1 cellular context compared by ENCODE assay signal in the genomic region with DNA sequence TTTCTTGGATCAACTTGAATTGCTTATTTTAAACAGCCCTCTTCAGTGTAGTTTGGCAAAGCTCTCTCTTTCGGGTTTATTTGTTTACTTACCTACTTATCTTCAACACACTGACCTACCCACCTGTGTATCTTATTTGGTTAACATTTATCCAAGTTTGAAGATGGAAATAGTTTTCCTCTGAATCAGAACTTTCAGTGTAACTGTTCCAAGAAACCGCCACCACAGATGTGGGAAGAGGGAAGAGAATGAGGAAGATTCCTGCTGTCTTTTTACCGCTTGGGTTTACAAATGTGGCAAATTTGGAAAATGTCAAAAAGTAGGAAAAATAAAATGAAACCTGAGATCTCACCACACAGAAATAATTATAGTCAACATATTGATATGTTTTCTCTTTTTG.
TF ChIP-seq lines count a peak whose summit lies in the region.

No MANE protein-coding gene starts in this region.

TF ChIP-seq in HepG2, 621 proteins besides CTCF, POLR2A, EP300 and RAD21 (continued from another document and continues in another):
- TF ChIP-seq MXD1 (CRISPR knock-in tag; IDR thresholded peaks at IDR 0.05) (no peak), SMAD9 (CRISPR knock-in tag; IDR thresholded peaks at IDR 0.05) (no peak), ZBTB3 (CRISPR knock-in tag; IDR thresholded peaks at IDR 0.05; ENCODE audit: borderline replicate concordance, low read depth) (no peak), ZNF292 (CRISPR knock-in tag; IDR thresholded peaks at IDR 0.05; ENCODE audit: borderline replicate concordance, low read depth) (peak; percentile 44; the same call in 1 of the 2 replicates), ZNF256 (CRISPR knock-in tag; conservative IDR thresholded peaks at IDR 0.05) (no peak), NCOA2 (CRISPR knock-in tag; IDR thresholded peaks at IDR 0.05) (peak; percentile 93), ZBTB8A (CRISPR knock-in tag; IDR thresholded peaks at IDR 0.05; ENCODE audit: borderline replicate concordance, low read depth) (no peak), MBD4 (IDR thresholded peaks at IDR 0.05; ENCODE audit: borderline replicate concordance, low read length) (no peak), SMARCC2 (IDR thresholded peaks at IDR 0.05) (no peak), HNRNPK (IDR thresholded peaks at IDR 0.05; ENCODE audit: low read depth, low read length, poor library complexity, severe bottlenecking) (no peak), ZNF33A (CRISPR knock-in tag; IDR thresholded peaks at IDR 0.05; ENCODE audit: borderline replicate concordance) (no peak), IRX3 (CRISPR knock-in tag; IDR thresholded peaks at IDR 0.05; ENCODE audit: borderline replicate concordance, low read depth) (no peak), THAP11 (CRISPR knock-in tag; IDR thresholded peaks at IDR 0.05) (peak; percentile 44; the same call in 1 of the 2 replicates), ZNF674 (CRISPR knock-in tag; IDR thresholded peaks at IDR 0.05; ENCODE audit: low read depth) (no peak), XBP1 (CRISPR knock-in tag; IDR thresholded peaks at IDR 0.05) (no peak), ZNF510 (CRISPR knock-in tag; IDR thresholded peaks at IDR 0.05; ENCODE audit: low read depth) (no peak), ZNF781 (CRISPR knock-in tag; IDR thresholded peaks at IDR 0.05; ENCODE audit: borderline replicate concordance, not compliant biosample characterization) (no peak), SRY (CRISPR knock-in tag; IDR thresholded peaks at IDR 0.05) (no peak), SALL1 (CRISPR knock-in tag; IDR thresholded peaks at IDR 0.05) (no peak; the same call in 1 of the 2 replicates), MED1 (CRISPR knock-in tag; IDR thresholded peaks at IDR 0.05) (peak; percentile 75), KDM1A (CRISPR knock-in tag; IDR thresholded peaks at IDR 0.05) (0 out of 2 replicates have a peak, but pooled peaks have one; percentile 30), ZNF737 (CRISPR knock-in tag; IDR thresholded peaks at IDR 0.05; ENCODE audit: borderline replicate concordance) (no peak), ZNF75D (CRISPR knock-in tag; IDR thresholded peaks at IDR 0.05; ENCODE audit: borderline replicate concordance) (no peak), SAP130 (CRISPR knock-in tag; IDR thresholded peaks at IDR 0.05; ENCODE audit: low read depth) (peak; percentile 75), DMAP1 (CRISPR knock-in tag; IDR thresholded peaks at IDR 0.05) (peak; percentile 37; the same call in 1 of the 2 replicates), PHF20 (CRISPR knock-in tag; IDR thresholded peaks at IDR 0.05) (no peak), ZMYM4 (CRISPR knock-in tag; IDR thresholded peaks at IDR 0.05) (no peak; the same call in 1 of the 2 replicates), ZNF83 (CRISPR knock-in tag; IDR thresholded peaks at IDR 0.05; ENCODE audit: borderline replicate concordance) (no peak), BORCS8-MEF2B (CRISPR knock-in tag; IDR thresholded peaks at IDR 0.05) (no peak), MAFG (CRISPR knock-in tag; IDR thresholded peaks at IDR 0.05) (no peak), RBM22 (optimal IDR thresholded peaks at IDR 0.05; ENCODE audit: low read length) (no peak), ZNF33B (CRISPR knock-in tag; IDR thresholded peaks at IDR 0.05) (no peak), ZNF335 (CRISPR knock-in tag; IDR thresholded peaks at IDR 0.05) (no peak), ZNF782 (CRISPR knock-in tag; IDR thresholded peaks at IDR 0.05; ENCODE audit: borderline replicate concordance) (no peak), MIXL1 (CRISPR knock-in tag; IDR thresholded peaks at IDR 0.05) (peak; percentile 90), MTA1 (CRISPR knock-in tag; IDR thresholded peaks at IDR 0.05; ENCODE audit: borderline replicate concordance) (no peak), ZNF629 (CRISPR knock-in tag; conservative IDR thresholded peaks at IDR 0.05) (no peak), ZNF567 (CRISPR knock-in tag; IDR thresholded peaks at IDR 0.05; ENCODE audit: borderline replicate concordance) (no peak), ZSCAN30 (CRISPR knock-in tag; IDR thresholded peaks at IDR 0.05) (no peak), ZNF619 (CRISPR knock-in tag; IDR thresholded peaks at IDR 0.05) (no peak), HOXA3 (CRISPR knock-in tag; IDR thresholded peaks at IDR 0.05) (no peak), ELF3 (CRISPR knock-in tag; IDR thresholded peaks at IDR 0.05) (peak; percentile 93), ZNF747 (CRISPR knock-in tag; IDR thresholded peaks at IDR 0.05; ENCODE audit: borderline replicate concordance) (no peak), CCAR2 (optimal IDR thresholded peaks at IDR 0.05; ENCODE audit: low read depth, low read length) (no peak), NCOR1 (IDR thresholded peaks at IDR 0.05; ENCODE audit: borderline replicate concordance, low read length) (no peak), NFRKB (IDR thresholded peaks at IDR 0.05) (no peak), ZNF296 (CRISPR knock-in tag; conservative IDR thresholded peaks at IDR 0.05) (no peak), SNAI1 (CRISPR knock-in tag; IDR thresholded peaks at IDR 0.05; ENCODE audit: borderline replicate concordance) (no peak), ARID5B (CRISPR knock-in tag; IDR thresholded peaks at IDR 0.05) (peak; percentile 96), TBX2 (CRISPR knock-in tag; IDR thresholded peaks at IDR 0.05; ENCODE audit: borderline replicate concordance) (0 out of 2 replicates have a peak, but pooled peaks have one; percentile 20), TIGD3 (CRISPR knock-in tag; IDR thresholded peaks at IDR 0.05; ENCODE audit: borderline replicate concordance) (no peak), SMYD3 (CRISPR knock-in tag; IDR thresholded peaks at IDR 0.05) (peak; percentile 52; the same call in 1 of the 2 replicates), NFKB2 (CRISPR knock-in tag; IDR thresholded peaks at IDR 0.05; ENCODE audit: borderline replicate concordance) (no peak), TP53 (CRISPR knock-in tag; conservative IDR thresholded peaks at IDR 0.05) (no peak), TBL1XR1 (IDR thresholded peaks at IDR 0.05; ENCODE audit: borderline replicate concordance, low read length, partially characterized antibody) (no peak), U2AF1 (optimal IDR thresholded peaks at IDR 0.05; ENCODE audit: low read depth, low read length) (no peak), ZNF460 (CRISPR knock-in tag; IDR thresholded peaks at IDR 0.05; ENCODE audit: borderline replicate concordance) (no peak; the same call in 1 of the 2 replicates), AHR (CRISPR knock-in tag; IDR thresholded peaks at IDR 0.05) (no peak), YY1 (IDR thresholded peaks at IDR 0.05; ENCODE audit: insufficient read depth, insufficient replicate concordance, low read depth, low read length) (no peak)
- TF ChIP-seq, protein P1, sequence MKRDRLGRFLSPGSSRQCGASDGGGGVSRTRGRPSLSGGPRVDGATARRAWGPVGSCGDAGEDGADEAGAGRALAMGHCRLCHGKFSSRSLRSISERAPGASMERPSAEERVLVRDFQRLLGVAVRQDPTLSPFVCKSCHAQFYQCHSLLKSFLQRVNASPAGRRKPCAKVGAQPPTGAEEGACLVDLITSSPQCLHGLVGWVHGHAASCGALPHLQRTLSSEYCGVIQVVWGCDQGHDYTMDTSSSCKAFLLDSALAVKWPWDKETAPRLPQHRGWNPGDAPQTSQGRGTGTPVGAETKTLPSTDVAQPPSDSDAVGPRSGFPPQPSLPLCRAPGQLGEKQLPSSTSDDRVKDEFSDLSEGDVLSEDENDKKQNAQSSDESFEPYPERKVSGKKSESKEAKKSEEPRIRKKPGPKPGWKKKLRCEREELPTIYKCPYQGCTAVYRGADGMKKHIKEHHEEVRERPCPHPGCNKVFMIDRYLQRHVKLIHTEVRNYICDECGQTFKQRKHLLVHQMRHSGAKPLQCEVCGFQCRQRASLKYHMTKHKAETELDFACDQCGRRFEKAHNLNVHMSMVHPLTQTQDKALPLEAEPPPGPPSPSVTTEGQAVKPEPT (CRISPR knock-in tag; IDR thresholded peaks at IDR 0.05; ENCODE audit: low read depth): no peak
- TF ChIP-seq, protein P2, sequence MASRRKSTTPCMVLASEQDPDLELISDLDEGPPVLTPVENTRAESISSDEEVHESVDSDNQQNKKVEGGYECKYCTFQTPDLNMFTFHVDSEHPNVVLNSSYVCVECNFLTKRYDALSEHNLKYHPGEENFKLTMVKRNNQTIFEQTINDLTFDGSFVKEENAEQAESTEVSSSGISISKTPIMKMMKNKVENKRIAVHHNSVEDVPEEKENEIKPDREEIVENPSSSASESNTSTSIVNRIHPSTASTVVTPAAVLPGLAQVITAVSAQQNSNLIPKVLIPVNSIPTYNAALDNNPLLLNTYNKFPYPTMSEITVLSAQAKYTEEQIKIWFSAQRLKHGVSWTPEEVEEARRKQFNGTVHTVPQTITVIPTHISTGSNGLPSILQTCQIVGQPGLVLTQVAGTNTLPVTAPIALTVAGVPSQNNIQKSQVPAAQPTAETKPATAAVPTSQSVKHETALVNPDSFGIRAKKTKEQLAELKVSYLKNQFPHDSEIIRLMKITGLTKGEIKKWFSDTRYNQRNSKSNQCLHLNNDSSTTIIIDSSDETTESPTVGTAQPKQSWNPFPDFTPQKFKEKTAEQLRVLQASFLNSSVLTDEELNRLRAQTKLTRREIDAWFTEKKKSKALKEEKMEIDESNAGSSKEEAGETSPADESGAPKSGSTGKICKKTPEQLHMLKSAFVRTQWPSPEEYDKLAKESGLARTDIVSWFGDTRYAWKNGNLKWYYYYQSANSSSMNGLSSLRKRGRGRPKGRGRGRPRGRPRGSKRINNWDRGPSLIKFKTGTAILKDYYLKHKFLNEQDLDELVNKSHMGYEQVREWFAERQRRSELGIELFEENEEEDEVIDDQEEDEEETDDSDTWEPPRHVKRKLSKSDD (CRISPR knock-in tag; IDR thresholded peaks at IDR 0.05; ENCODE audit: low read depth): no peak
- TF ChIP-seq, protein P3, sequence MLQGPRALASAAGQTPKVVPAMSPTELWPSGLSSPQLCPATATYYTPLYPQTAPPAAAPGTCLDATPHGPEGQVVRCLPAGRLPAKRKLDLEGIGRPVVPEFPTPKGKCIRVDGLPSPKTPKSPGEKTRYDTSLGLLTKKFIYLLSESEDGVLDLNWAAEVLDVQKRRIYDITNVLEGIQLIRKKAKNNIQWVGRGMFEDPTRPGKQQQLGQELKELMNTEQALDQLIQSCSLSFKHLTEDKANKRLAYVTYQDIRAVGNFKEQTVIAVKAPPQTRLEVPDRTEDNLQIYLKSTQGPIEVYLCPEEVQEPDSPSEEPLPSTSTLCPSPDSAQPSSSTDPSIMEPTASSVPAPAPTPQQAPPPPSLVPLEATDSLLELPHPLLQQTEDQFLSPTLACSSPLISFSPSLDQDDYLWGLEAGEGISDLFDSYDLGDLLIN (CRISPR knock-in tag; IDR thresholded peaks at IDR 0.05; ENCODE audit: borderline replicate concordance): no peak
- TF ChIP-seq, protein P4, sequence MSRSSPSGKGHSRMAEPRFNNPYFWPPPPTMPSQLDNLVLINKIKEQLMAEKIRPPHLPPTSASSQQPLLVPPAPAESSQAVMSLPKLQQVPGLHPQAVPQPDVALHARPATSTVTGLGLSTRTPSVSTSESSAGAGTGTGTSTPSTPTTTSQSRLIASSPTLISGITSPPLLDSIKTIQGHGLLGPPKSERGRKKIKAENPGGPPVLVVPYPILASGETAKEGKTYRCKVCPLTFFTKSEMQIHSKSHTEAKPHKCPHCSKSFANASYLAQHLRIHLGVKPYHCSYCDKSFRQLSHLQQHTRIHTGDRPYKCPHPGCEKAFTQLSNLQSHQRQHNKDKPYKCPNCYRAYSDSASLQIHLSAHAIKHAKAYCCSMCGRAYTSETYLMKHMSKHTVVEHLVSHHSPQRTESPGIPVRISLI (CRISPR knock-in tag; IDR thresholded peaks at IDR 0.05; ENCODE audit: borderline replicate concordance): no peak; the same call in 1 of the 2 replicates
